1 cellular context compared by ENCODE assay signal in the genomic region with DNA sequence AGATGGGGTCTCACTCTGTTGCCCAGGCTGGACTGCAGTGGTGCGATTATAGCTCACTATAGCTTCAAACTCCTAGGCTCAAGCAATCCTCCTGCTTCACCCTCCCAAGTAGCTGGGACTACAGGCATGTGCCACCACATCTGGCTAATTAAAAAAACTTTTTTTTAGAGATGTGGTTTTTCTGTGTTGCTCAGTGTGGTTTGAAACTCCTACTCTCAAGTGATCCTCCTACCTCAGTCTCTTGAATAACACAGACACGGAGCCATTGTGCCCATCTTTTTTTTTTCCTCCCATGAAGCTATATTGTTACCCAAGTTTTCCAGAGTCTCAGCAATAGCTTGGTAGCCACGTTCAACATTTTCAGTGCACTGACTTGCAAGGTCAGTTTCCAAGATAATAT.
TF ChIP-seq lines count a peak whose summit lies in the region.

No MANE protein-coding gene starts in this region.

TF ChIP-seq in GM12878, 131 proteins besides CTCF, POLR2A, EP300 and RAD21:
- TF ChIP-seq NFIC (IDR thresholded peaks at IDR 0.05; ENCODE audit: low read depth, low read length): no peak
- peak; percentile 29 for TF ChIP-seq RUNX3 (IDR thresholded peaks at IDR 0.05; ENCODE audit: low read length)
